21 cellular contexts compared by ENCODE assay signal in genomic region chr13:110662105-110662504, GRCh38. TPM values are rescaled to one million over a fixed set of nuclear protein-coding genes. Genes with fewer than 3 reads are reported as not detected.
DNase-seq lines count a peak whose midpoint lies in the region; ATAC-seq, FAIRE-seq and TF ChIP-seq lines count a peak whose summit lies in the region.
"Had no signal": no experiment of that assay in that cellular context is flagged by ENCODE, and none has a peak within 500 bp of the region (broad histone marks: within the 10 kb centered on the region; RNA-seq: fewer than 3 reads in every experiment).

No MANE protein-coding gene starts in this region.

- no peak overlapping the region for H2BK15ac ChIP-seq in neuronal stem cell (ENCODE audit: low read length)

- no peak overlapping the region for H3K4ac ChIP-seq in neuronal stem cell (ENCODE audit: low read length)

- H3K4me3 ChIP-seq in GM12878, result no peak overlapping the region
- no peak overlapping the region for H3K4me3 ChIP-seq in neuronal stem cell (ENCODE audit: low read length in 2 of 2)
- H3K4me3 ChIP-seq in aorta (ENCODE audit: low read length in 2 of 2), result no peak overlapping the region
- H3K4me3 ChIP-seq in suprapubic skin, result no peak overlapping the region

- no peaks in the 10 kb centered on the region for H4K20me1 ChIP-seq in GM12878 (ENCODE audit: control insufficient read depth, insufficient read depth)

- no peaks in the 10 kb centered on the region for H3K9me3 Mint-ChIP-seq in endothelial cell (ENCODE audit: unreplicated experiment)

- no peak overlapping the region for H3K27ac ChIP-seq in GM12878 (ENCODE audit: control insufficient read depth, insufficient read depth)
- H3K27ac ChIP-seq in neuronal stem cell (replicated peaks; ENCODE audit: low read length), result no peak overlapping the region
- H3K27ac ChIP-seq in aorta (ENCODE audit: low read depth in 1 of 2, low read length in 2 of 2), result no peak overlapping the region
- no peak overlapping the region for H3K27ac ChIP-seq in suprapubic skin
- H3K27ac ChIP-seq: C4-2B had no signal

- H3K27ac Mint-ChIP-seq in endothelial cell (ENCODE audit: unreplicated experiment), result no peak overlapping the region
- H3K27ac Mint-ChIP-seq: H9 had no signal

- DNase-seq in GM12878 (ENCODE audit: low read depth, low spot score), result no peak
- DNase-seq in endothelial cell (ENCODE audit: low spot score), result no peak
- DNase-seq in neuronal stem cell (ENCODE audit: low spot score), result no peak
- DNase-seq in aorta, result peak in 1 of 2 donors; percentile 68
- no peak for DNase-seq in suprapubic skin (ENCODE audit: low spot score in 2 of 2)
- no peak for DNase-seq in NCI-H526 (lab: John Stamatoyannopoulos, UW)
- DNase-seq: BE2C; CD4-positive, alpha-beta memory T cell; COR-L47; DMS153; DMS79 treated with DMSO at 0.1 percent for 48 hours; EL; GOT3; H9 had no signal

- peaks cover 12% of the 10 kb centered on the region for H3K4me1 ChIP-seq in GM12878 (ENCODE audit: control insufficient read depth, insufficient read depth, low read length)
- no peaks in the 10 kb centered on the region for H3K4me1 ChIP-seq in neuronal stem cell (ENCODE audit: control insufficient read depth in 2 of 2, insufficient read depth in 1 of 2, low read depth in 1 of 2, low read length in 2 of 2)
- no peaks in the 10 kb centered on the region for H3K4me1 ChIP-seq in aorta (ENCODE audit: control insufficient read depth in 1 of 2, insufficient read depth in 2 of 2, low read length in 2 of 2)
- H3K4me1 ChIP-seq in suprapubic skin, result no peaks in the 10 kb centered on the region
- H3K4me1 ChIP-seq: BE2C had no signal

- intact Hi-C loops in GM12878 (cut with micrococcal nuclease; ENCODE audit: unreplicated experiment), result no loop called here
- intact Hi-C loops in aorta (cut with DNase I), result no loop called here

- TF ChIP-seq EP300 in GM12878 (IDR thresholded peaks at IDR 0.05; ENCODE audit: borderline replicate concordance in 1 of 2, control insufficient read depth in 1 of 2, low read depth in 2 of 2, low read length in 2 of 2) (no peak), suprapubic skin (IDR thresholded peaks at IDR 0.05) (no peak)

- no peak overlapping the region for H2BK120ac ChIP-seq in neuronal stem cell (ENCODE audit: low read depth, low read length)

- H3K14ac ChIP-seq in neuronal stem cell (ENCODE audit: low read length), result no peak overlapping the region

- POLR2A ChIA-PET in GM12878 (lab: Charles Lee), result no interaction called here

- RAD21 ChIA-PET in GM12878 (lab: Charles Lee; ENCODE audit: unreplicated experiment), result no interaction called here

- H3K79me2 ChIP-seq in GM12878 (ENCODE audit: control insufficient read depth, insufficient read depth, low read length), result peaks cover 2% of the 10 kb centered on the region

- H3K4me3 Mint-ChIP-seq in endothelial cell (ENCODE audit: unreplicated experiment), result peak overlapping the region; percentile 74
- H3K4me3 Mint-ChIP-seq: H9 had no signal

- SMC1A ChIA-PET in GM12878 (lab: Charles Lee; ENCODE audit: uncharacterized antibody, unreplicated experiment), result interaction anchor here (0.6 to 1.1 kb wide), 3 partner anchors 11 to 47 kb away, joined by 3 to 5 read pairs (median 4); no protein-coding TSS in a partner anchor

- H3K79me1 ChIP-seq in neuronal stem cell (ENCODE audit: low read depth, low read length), result no peaks in the 10 kb centered on the region

- peaks cover 64% of the 10 kb centered on the region for H3K36me3 Mint-ChIP-seq in endothelial cell (ENCODE audit: low read depth, unreplicated experiment)

- H3K4me2 ChIP-seq in GM12878 (ENCODE audit: control insufficient read depth, insufficient read depth), result no peak overlapping the region
- H3K4me2 ChIP-seq in neuronal stem cell (ENCODE audit: insufficient read depth, low read length, poor library complexity, severe bottlenecking), result no peak overlapping the region

- no peaks in the 10 kb centered on the region for H3K27me3 ChIP-seq in GM12878 (replicated peaks in 1 of 2; ENCODE audit: control insufficient read depth in 2 of 2, insufficient read depth in 2 of 2, low read length in 1 of 2)
- no peaks in the 10 kb centered on the region for H3K27me3 ChIP-seq in neuronal stem cell (ENCODE audit: control insufficient read depth in 3 of 3, insufficient read depth in 3 of 3, low read depth in 1 of 3, low read length in 3 of 3)
- H3K27me3 ChIP-seq in aorta (ENCODE audit: control insufficient read depth in 1 of 2, insufficient read depth in 2 of 2, low read length in 1 of 2), result no peaks in the 10 kb centered on the region
- H3K27me3 ChIP-seq in suprapubic skin, result no peaks in the 10 kb centered on the region
- H3K27me3 ChIP-seq: BE2C had no signal

- in situ Hi-C loops in GM12878 (cut with MboI), result no loop called here

- no peak overlapping the region for H4K91ac ChIP-seq in neuronal stem cell (ENCODE audit: low read depth, low read length, poor library complexity)

- CTCF ChIA-PET in GM12878 (lab: Yijun Ruan, JAX), result interaction anchor here (1.0 kb wide), 1 partner anchor 10 kb away, joined by 3 read pairs; no protein-coding TSS in a partner anchor

- H2AFZ ChIP-seq in GM12878 (ENCODE audit: control insufficient read depth, low read depth, low read length) (no peak overlapping the region), neuronal stem cell (ENCODE audit: low read length) (no peak overlapping the region)

- H3K23ac ChIP-seq in neuronal stem cell (ENCODE audit: low read depth, low read length, poor library complexity), result peak overlapping the region; percentile 74

- no TSS peak for BruUV-seq in GM12878 (replicated peaks; lab: Mats Ljungman, UMichigan)

- no peak overlapping the region for H2BK5ac ChIP-seq in neuronal stem cell (ENCODE audit: low read length)

- no peak overlapping the region for H2AK5ac ChIP-seq in neuronal stem cell (ENCODE audit: low read depth, low read length)

- over 99% methylated on average over 26 of the region's 26 CpGs for WGBS in GM12878 (ENCODE audit: insufficient coverage, insufficient replicate concordance, low lambda C conversion rate, missing lambda C conversion rate)
- no CpG with 5 or more reads among the region's 26 CpGs for WGBS in neuronal stem cell (ENCODE audit: extremely low coverage in 2 of 2, insufficient read length in 2 of 2, insufficient replicate concordance in 1 of 2), 2 donors
- 97 to 98% methylated on average over 26 of the region's 26 CpGs for WGBS in aorta, 2 donors
- WGBS in suprapubic skin, result 97% methylated on average over 26 of the region's 26 CpGs

- H3K9me3 ChIP-seq in GM12878 (replicated peaks; ENCODE audit: control insufficient read depth, insufficient read depth, low read length) (no peaks in the 10 kb centered on the region; the same call in 2 of the 3 replicates), neuronal stem cell (replicated peaks in 1 of 2; ENCODE audit: control insufficient read depth in 2 of 2, insufficient read depth in 1 of 2, low read depth in 1 of 2, low read length in 2 of 2) (peaks cover 14 to 49% of the 10 kb centered on the region in 2 donors), aorta (ENCODE audit: control insufficient read depth, low read length) (no peaks in the 10 kb centered on the region), suprapubic skin (no peaks in the 10 kb centered on the region)
- H3K9me3 ChIP-seq: BE2C had no signal

- TF ChIP-seq POLR2A in GM12878 (IDR thresholded peaks at IDR 0.05; ENCODE audit: low read depth, low read length) (0 out of 2 replicates have a peak, but pooled peaks have one; percentile 16), suprapubic skin (IDR thresholded peaks at IDR 0.05) (no peak)

- H3K36me3 ChIP-seq in GM12878 (ENCODE audit: control insufficient read depth in 2 of 2, insufficient read depth in 2 of 2, low read length in 1 of 2) (peaks cover 18 to 23% of the 10 kb centered on the region in 2 experiments; a peak in 3 of 4 replicates), neuronal stem cell (replicated peaks in 1 of 2; ENCODE audit: control insufficient read depth in 2 of 2, insufficient read depth in 2 of 2, low read length in 2 of 2) (peaks cover 38 to 94% of the 10 kb centered on the region in 2 donors), aorta (ENCODE audit: control insufficient read depth in 1 of 2, insufficient read depth in 2 of 2, low read length in 1 of 2) (peaks cover 7 to 11% of the 10 kb centered on the region in 2 donors), suprapubic skin (peaks cover 76% of the 10 kb centered on the region)

- H2BK12ac ChIP-seq in neuronal stem cell (ENCODE audit: low read length), result no peak overlapping the region

- H3K27me3 Mint-ChIP-seq in endothelial cell (ENCODE audit: unreplicated experiment), result peaks cover 5% of the 10 kb centered on the region
- H3K27me3 Mint-ChIP-seq: CD4-positive, alpha-beta memory T cell had no signal

- H4K8ac ChIP-seq in neuronal stem cell (ENCODE audit: low read depth, low read length), result no peak overlapping the region

- no peak for TF ChIP-seq CTCF in GM12878 (IDR thresholded peaks at IDR 0.05 in 2 of 3, conservative IDR thresholded peaks at IDR 0.05 in 1 of 3; ENCODE audit: control insufficient read depth in 2 of 3, extremely low read depth in 1 of 3, insufficient read depth in 1 of 3, low read depth in 3 of 3, low read length in 3 of 3)
- no peak for TF ChIP-seq CTCF in endothelial cell (IDR thresholded peaks at IDR 0.05; ENCODE audit: unreplicated experiment)
- no peak for TF ChIP-seq CTCF in suprapubic skin (IDR thresholded peaks at IDR 0.05)

- ATAC-seq in GM12878 (no peak), aorta (ENCODE audit: low FRiP score) (peak; percentile 29), HG03442 (IDR thresholded peaks at IDR 0.05; ENCODE audit: unreplicated experiment) (no peak)

- no peak for TF ChIP-seq RAD21 in GM12878 (IDR thresholded peaks at IDR 0.05; ENCODE audit: insufficient read depth, low read depth, low read length)

- no peak overlapping the region for H3K18ac ChIP-seq in neuronal stem cell (ENCODE audit: low read length)

- no peak overlapping the region for H3K9ac ChIP-seq in GM12878 (ENCODE audit: control insufficient read depth, insufficient read depth, low read length)
- H3K9ac ChIP-seq in neuronal stem cell (ENCODE audit: low read depth, low read length, poor library complexity), result no peak overlapping the region

- FAIRE-seq in GM12878 (lab: Jason Lieb, UNC), result no peak
- FAIRE-seq: A204.1, D721Med, G401.6, GM12892, GM19239 had no signal

- H3K4me1 Mint-ChIP-seq in endothelial cell (ENCODE audit: unreplicated experiment), result no peaks in the 10 kb centered on the region
- H3K4me1 Mint-ChIP-seq: H9 had no signal

RNA-seq across cellular contexts. Expression of gene CARS2, which starts 43.8 kb away (rescaled TPM):
- total RNA-seq in GM12878 (2013; cell fraction: nucleolus; rRNA removed), result 150 and 160 TPM in 2 replicates
- total RNA-seq in GM12878 (2014; rRNA removed) (85.6 and 88.3 TPM in 2 replicates), GM12878 (2014; rRNA removed; fragmentation: Illumina TruSeq; extraction: Trizol) (42.4 and 51.1 TPM in 2 replicates), GM12878 (2021) (69.2 and 76.9 TPM in 2 replicates), endothelial cell (ENCODE audit: unreplicated experiment) (36.0 TPM), aorta (10 to 100 TPM; 47.3 to 65.5 TPM), suprapubic skin (100 to 1,000 TPM in 2 of 4 donors, 10 to 100 TPM in 2; 35.1 to 130 (median 80.9) TPM)
- polyA plus RNA-seq in GM12878 (2011; ENCODE audit: low read depth), result 54.1 TPM
- polyA plus RNA-seq in GM12878 (2011; rRNA removed) (68.5 and 71.9 TPM in 2 replicates), GM12878 (2014; fragmentation: Illumina TruSeq; extraction: Trizol) (27.5 and 38.6 TPM in 2 replicates), GM12878 (2014; fragmentation: Nextera tagmentation; extraction: Ambion mirVana) (1 to 10 TPM; 4.2 to 9.4 TPM), GM12878 (2014; rRNA removed) (95.1 and 113 TPM in 2 replicates), GM12878 (2016; fragmentation: Nextera tagmentation; extraction: Ambion mirVana) (100 to 1,000 TPM in 1 of 2 experiments, 10 to 100 TPM in 1; 54.6 to 101 TPM), aorta (100 to 1,000 TPM in 1 of 2 donors, 10 to 100 TPM in 1; 38.3 to 125 TPM)
- 45.3 and 78.9 TPM in 2 replicates for polyA plus RNA-seq in GM12878 (2011; cell fraction: cytosol; rRNA removed)
- 258 and 286 TPM in 2 replicates for polyA plus RNA-seq in GM12878 (2011; cell fraction: nucleus; rRNA removed)
- polyA plus RNA-seq in GM12878 (2012), result 59.4 and 61.5 TPM in 2 replicates
- polyA minus RNA-seq in GM12878 (2011; rRNA and poly(A)+ RNA removed), result 38.4 and 48.9 TPM in 2 replicates
- 17.2 and 23.9 TPM in 2 replicates for polyA minus RNA-seq in GM12878 (2011; cell fraction: cytosol; rRNA and poly(A)+ RNA removed)
- polyA minus RNA-seq in GM12878 (2011; cell fraction: nucleus; rRNA and poly(A)+ RNA removed), result 47.6 and 80.1 TPM in 2 replicates
- polyA plus RNA-seq in neuronal stem cell (2013, experiment 1 of 2), result 24.9 TPM
- 24.3 TPM for polyA plus RNA-seq in neuronal stem cell (2013, experiment 2 of 2)

RNA-seq across cellular contexts. Expression of gene NAXD, which starts 46.8 kb away (rescaled TPM):
- 25.4 and 28.9 TPM in 2 replicates for total RNA-seq in GM12878 (2013; cell fraction: nucleolus; rRNA removed)
- total RNA-seq in GM12878 (2014; rRNA removed) (16.9 and 18.2 TPM in 2 replicates), GM12878 (2014; rRNA removed; fragmentation: Illumina TruSeq; extraction: Trizol) (16.1 and 16.6 TPM in 2 replicates), GM12878 (2021) (30.0 and 30.2 TPM in 2 replicates), endothelial cell (ENCODE audit: unreplicated experiment) (28.7 TPM), aorta (10 to 100 TPM; 21.2 to 30.4 TPM), suprapubic skin (10 to 100 TPM; 26.4 to 38.3 (median 32.4) TPM)
- polyA plus RNA-seq in GM12878 (2011; ENCODE audit: low read depth), result 19.1 TPM
- polyA plus RNA-seq in GM12878 (2011; rRNA removed) (29.3 and 36.2 TPM in 2 replicates), GM12878 (2014; fragmentation: Illumina TruSeq; extraction: Trizol) (12.8 and 18.2 TPM in 2 replicates), GM12878 (2014; fragmentation: Nextera tagmentation; extraction: Ambion mirVana) (1 to 10 TPM; 1.5 to 5.0 TPM), GM12878 (2014; rRNA removed) (29.3 and 30.3 TPM in 2 replicates), GM12878 (2016; fragmentation: Nextera tagmentation; extraction: Ambion mirVana) (10 to 100 TPM; 32.4 to 33.5 TPM), aorta (10 to 100 TPM; 20.7 to 47.0 TPM)
- polyA plus RNA-seq in GM12878 (2011; cell fraction: cytosol; rRNA removed), result 45.5 and 48.5 TPM in 2 replicates
- polyA plus RNA-seq in GM12878 (2011; cell fraction: nucleus; rRNA removed), result 114 and 132 TPM in 2 replicates
- 28.7 and 29.0 TPM in 2 replicates for polyA plus RNA-seq in GM12878 (2012)
- 23.6 and 25.9 TPM in 2 replicates for polyA minus RNA-seq in GM12878 (2011; rRNA and poly(A)+ RNA removed)
- 7.1 and 8.9 TPM in 2 replicates for polyA minus RNA-seq in GM12878 (2011; cell fraction: cytosol; rRNA and poly(A)+ RNA removed)
- 14.1 and 18.4 TPM in 2 replicates for polyA minus RNA-seq in GM12878 (2011; cell fraction: nucleus; rRNA and poly(A)+ RNA removed)
- polyA plus RNA-seq in neuronal stem cell (2013, experiment 1 of 2), result 18.7 TPM
- 18.2 TPM for polyA plus RNA-seq in neuronal stem cell (2013, experiment 2 of 2)

RNA-seq across cellular contexts. Expression of gene ING1, which starts 51.4 kb away (rescaled TPM):
- 13.0 and 15.9 TPM in 2 replicates for total RNA-seq in GM12878 (2013; cell fraction: nucleolus; rRNA removed)
- 14.7 and 15.3 TPM in 2 replicates for total RNA-seq in GM12878 (2014; rRNA removed)
- total RNA-seq in GM12878 (2014; rRNA removed; fragmentation: Illumina TruSeq; extraction: Trizol), result 7.6 and 8.9 TPM in 2 replicates
- 15.8 and 18.2 TPM in 2 replicates for total RNA-seq in GM12878 (2021)
- polyA plus RNA-seq in GM12878 (2011; ENCODE audit: low read depth), result 4.8 TPM
- polyA plus RNA-seq in GM12878 (2011; rRNA removed), result 11.9 and 16.7 TPM in 2 replicates
- polyA plus RNA-seq in GM12878 (2011; cell fraction: cytosol; rRNA removed), result 20.7 and 36.0 TPM in 2 replicates
- polyA plus RNA-seq in GM12878 (2011; cell fraction: nucleus; rRNA removed), result 22.1 and 30.6 TPM in 2 replicates
- 18.4 and 22.4 TPM in 2 replicates for polyA plus RNA-seq in GM12878 (2012)
- 5.4 and 10.0 TPM in 2 replicates for polyA plus RNA-seq in GM12878 (2014; fragmentation: Illumina TruSeq; extraction: Trizol)
- 1 to 10 TPM; 1.3 to 3.0 TPM for polyA plus RNA-seq in GM12878 (2014; fragmentation: Nextera tagmentation; extraction: Ambion mirVana)
- polyA plus RNA-seq in GM12878 (2014; rRNA removed), result 20.4 and 21.6 TPM in 2 replicates
- 10 to 100 TPM; 11.4 to 15.5 TPM for polyA plus RNA-seq in GM12878 (2016; fragmentation: Nextera tagmentation; extraction: Ambion mirVana)
- 8.8 and 19.7 TPM in 2 replicates for polyA minus RNA-seq in GM12878 (2011; rRNA and poly(A)+ RNA removed)
- 11.6 and 12.2 TPM in 2 replicates for polyA minus RNA-seq in GM12878 (2011; cell fraction: cytosol; rRNA and poly(A)+ RNA removed)
- 6.6 and 16.3 TPM in 2 replicates for polyA minus RNA-seq in GM12878 (2011; cell fraction: nucleus; rRNA and poly(A)+ RNA removed)
- 9.9 TPM for total RNA-seq in endothelial cell (ENCODE audit: unreplicated experiment)
- polyA plus RNA-seq in neuronal stem cell (2013, experiment 1 of 2), result 23.9 TPM
- polyA plus RNA-seq in neuronal stem cell (2013, experiment 2 of 2), result 24.7 TPM
- total RNA-seq in aorta, result 10 to 100 TPM; 10.5 to 10.6 TPM
- polyA plus RNA-seq in aorta, result 10 to 100 TPM in 1 of 2 donors, 1 to 10 TPM in 1; 7.4 to 16.8 TPM
- total RNA-seq in suprapubic skin, result 10 to 100 TPM; 10.6 to 25.7 (median 19.9) TPM
